9 cellular contexts compared by ENCODE assay signal in genomic region chr19:41869374-41869955, GRCh38. TPM values are rescaled to one million over a fixed set of nuclear protein-coding genes. Genes with fewer than 3 reads are reported as not detected.
DNase-seq lines count a peak whose midpoint lies in the region; ATAC-seq and TF ChIP-seq lines count a peak whose summit lies in the region.
"Had no signal": no experiment of that assay in that cellular context is flagged by ENCODE, and none has a peak within 500 bp of the region (broad histone marks: within the 10 kb centered on the region; RNA-seq: fewer than 3 reads in every experiment).

No MANE protein-coding gene starts in this region.

- no peak for ATAC-seq in Right ventricle myocardium inferior
- no peak for ATAC-seq in heart right ventricle
- no peak for ATAC-seq in activated CD8-positive, alpha-beta T cell treated with anti-CD3 and anti-CD28 coated beads, Interleukin-2, amount 10 ng/mL, durations not matched to agents 7 days and 5 days
- ATAC-seq in stimulated activated naive CD8-positive, alpha-beta T cell treated with anti-CD3 and anti-CD28 coated beads, Interleukin-15, amount 100 ng/mL, for 72 hours, result no peak
- ATAC-seq in GM18498 (IDR thresholded peaks at IDR 0.05; ENCODE audit: unreplicated experiment), result no peak

- peaks cover 0 to 81% (median 38%) of the 10 kb centered on the region in 9 donors for H3K36me3 ChIP-seq in heart right ventricle
- H3K36me3 ChIP-seq in WERI-Rb-1, result peaks cover 82% of the 10 kb centered on the region

- H3K27me3 ChIP-seq in heart right ventricle (no peaks in the 10 kb centered on the region), WERI-Rb-1 (ENCODE audit: insufficient read depth, low read depth, severe bottlenecking) (no peaks in the 10 kb centered on the region)
- H3K27me3 ChIP-seq: stomach had no signal

- 85 to 87% methylated on average over 13 of the region's 13 CpGs for WGBS in heart right ventricle, 2 donors

- DNase-seq in Right ventricle myocardium inferior (ENCODE audit: missing footprints), result peak; percentile 20
- DNase-seq in heart right ventricle, result no peak
- no peak for DNase-seq in activated CD8-positive, alpha-beta T cell treated with anti-CD3 and anti-CD28 coated beads, Interleukin-2, amount 10 ng/mL, durations not matched to agents 7 days and 5 days
- DNase-seq in stimulated activated naive CD8-positive, alpha-beta T cell treated with anti-CD3 and anti-CD28 coated beads, Interleukin-15, amount 100 ng/mL, for 72 hours, result no peak
- DNase-seq in WERI-Rb-1, result no peak
- DNase-seq: hypothalamus, NCI-H226, stomach had no signal

- H3K4me1 Mint-ChIP-seq in activated CD8-positive, alpha-beta T cell treated with anti-CD3 and anti-CD28 coated beads, Interleukin-2, amount 10 ng/mL, durations not matched to agents 7 days and 5 days (ENCODE audit: low read depth), result peaks cover 92% of the 10 kb centered on the region
- H3K4me1 Mint-ChIP-seq in stimulated activated naive CD8-positive, alpha-beta T cell treated with anti-CD3 and anti-CD28 coated beads, Interleukin-15, amount 100 ng/mL, for 72 hours, result peaks cover 94% of the 10 kb centered on the region

- TF ChIP-seq CTCF in heart right ventricle (IDR thresholded peaks at IDR 0.05) (no peak), WERI-Rb-1 (IDR thresholded peaks at IDR 0.05; ENCODE audit: low read depth, low read length) (no peak)

- peak overlapping the region; percentile 83 for H3K27ac Mint-ChIP-seq in activated CD8-positive, alpha-beta T cell treated with anti-CD3 and anti-CD28 coated beads, Interleukin-2, amount 10 ng/mL, durations not matched to agents 7 days and 5 days
- peak overlapping the region; percentile 81 to 84 for H3K27ac Mint-ChIP-seq in stimulated activated naive CD8-positive, alpha-beta T cell treated with anti-CD3 and anti-CD28 coated beads, Interleukin-15, amount 100 ng/mL, for 72 hours

- no peaks in the 10 kb centered on the region for H3K27me3 Mint-ChIP-seq in activated CD8-positive, alpha-beta T cell treated with anti-CD3 and anti-CD28 coated beads, Interleukin-2, amount 10 ng/mL, durations not matched to agents 7 days and 5 days (ENCODE audit: low read depth)
- no peaks in the 10 kb centered on the region for H3K27me3 Mint-ChIP-seq in stimulated activated naive CD8-positive, alpha-beta T cell treated with anti-CD3 and anti-CD28 coated beads, Interleukin-15, amount 100 ng/mL, for 72 hours

- H3K9me3 Mint-ChIP-seq in activated CD8-positive, alpha-beta T cell treated with anti-CD3 and anti-CD28 coated beads, Interleukin-2, amount 10 ng/mL, durations not matched to agents 7 days and 5 days (ENCODE audit: insufficient read depth), result no peaks in the 10 kb centered on the region
- H3K9me3 Mint-ChIP-seq in stimulated activated naive CD8-positive, alpha-beta T cell treated with anti-CD3 and anti-CD28 coated beads, Interleukin-15, amount 100 ng/mL, for 72 hours, result no peaks in the 10 kb centered on the region

- POLR2A ChIA-PET in activated CD8-positive, alpha-beta T cell treated with anti-CD3 and anti-CD28 coated beads, Interleukin-2, amount 10 ng/mL, durations not matched to agents 7 days and 5 days (lab: Charles Lee), result interaction anchor here (0.7 to 11.9 kb wide), 6 partner anchors 9 to 1269 kb away, joined by 3 to 241 read pairs (median 8); partner anchors contain the start of genes ARHGEF1 and RPS19

- H3K9me3 ChIP-seq in heart right ventricle, result no peaks in the 10 kb centered on the region
- no peaks in the 10 kb centered on the region for H3K9me3 ChIP-seq in WERI-Rb-1 (ENCODE audit: severe bottlenecking)
- H3K9me3 ChIP-seq: stomach had no signal

- CTCF ChIA-PET in activated CD8-positive, alpha-beta T cell treated with anti-CD3 and anti-CD28 coated beads, Interleukin-2, amount 10 ng/mL, durations not matched to agents 7 days and 5 days (lab: Charles Lee), result interaction anchor here (1.2 to 2.5 kb wide), 4 partner anchors 10 to 89 kb away, joined by 3 to 30 read pairs (median 6); partner anchors contain the start of genes RABAC1 and RPS19

- peaks cover 71% of the 10 kb centered on the region for H3K36me3 Mint-ChIP-seq in activated CD8-positive, alpha-beta T cell treated with anti-CD3 and anti-CD28 coated beads, Interleukin-2, amount 10 ng/mL, durations not matched to agents 7 days and 5 days (ENCODE audit: low read depth)

- peaks cover 0 to 81% (median 57%) of the 10 kb centered on the region in 9 donors for H3K4me1 ChIP-seq in heart right ventricle

- intact Hi-C loops in Right ventricle myocardium inferior (cut with DNase I) (no loop called here), heart right ventricle (cut with DNase I) (no loop called here)

- peak overlapping the region in 1 of 10 donors; percentile 68 for H3K27ac ChIP-seq in heart right ventricle
- no peak overlapping the region for H3K27ac ChIP-seq in WERI-Rb-1

- H3K4me3 ChIP-seq in heart right ventricle (no peak overlapping the region), WERI-Rb-1 (ENCODE audit: low read depth, low read length) (no peak overlapping the region)
- H3K4me3 ChIP-seq: stomach had no signal

- no peak overlapping the region for H3K4me3 Mint-ChIP-seq in activated CD8-positive, alpha-beta T cell treated with anti-CD3 and anti-CD28 coated beads, Interleukin-2, amount 10 ng/mL, durations not matched to agents 7 days and 5 days
- H3K4me3 Mint-ChIP-seq in stimulated activated naive CD8-positive, alpha-beta T cell treated with anti-CD3 and anti-CD28 coated beads, Interleukin-15, amount 100 ng/mL, for 72 hours, result peak overlapping the region; percentile 25 to 35

RNA-seq across cellular contexts. Expression of gene CD79A, which starts 7.6 kb away (rescaled TPM):
- total RNA-seq in Right ventricle myocardium inferior, result 0.19 TPM
- 1 to 10 TPM in 1 of 10 donors, under 1 TPM in 2, not detected in 7; 0.17 to 1.4 (median 0.18) TPM for total RNA-seq in heart right ventricle
- under 1 TPM in 1 of 2 donors, not detected in 1; 0.39 TPM for polyA plus RNA-seq in heart right ventricle
- total RNA-seq in activated CD8-positive, alpha-beta T cell treated with anti-CD3 and anti-CD28 coated beads, Interleukin-2, amount 10 ng/mL, durations not matched to agents 7 days and 5 days, result 10 to 100 TPM; 17.4 to 21.5 TPM

RNA-seq across cellular contexts. Expression of gene RPS19, which starts 9.4 kb away (rescaled TPM):
- total RNA-seq in Right ventricle myocardium inferior (717 TPM), heart right ventricle (1,000 to 10,000 TPM in 1 of 10 donors, 100 to 1,000 TPM in 9; 446 to 1,030 (median 578) TPM)
- 1,000 to 10,000 TPM; 1,092 to 1,996 TPM for polyA plus RNA-seq in heart right ventricle
- total RNA-seq in activated CD8-positive, alpha-beta T cell treated with anti-CD3 and anti-CD28 coated beads, Interleukin-2, amount 10 ng/mL, durations not matched to agents 7 days and 5 days, result 1,000 to 10,000 TPM; 3,024 to 3,056 TPM

RNA-seq across cellular contexts. Expression of gene ARHGEF1, which starts 13.5 kb away (rescaled TPM):
- total RNA-seq in Right ventricle myocardium inferior, result 31.6 TPM
- 10 to 100 TPM; 20.2 to 57.7 (median 25.9) TPM for total RNA-seq in heart right ventricle
- 100 to 1,000 TPM in 1 of 2 donors, 10 to 100 TPM in 1; 33.4 to 143 TPM for polyA plus RNA-seq in heart right ventricle
- total RNA-seq in activated CD8-positive, alpha-beta T cell treated with anti-CD3 and anti-CD28 coated beads, Interleukin-2, amount 10 ng/mL, durations not matched to agents 7 days and 5 days, result 100 to 1,000 TPM; 515 to 537 TPM

RNA-seq across cellular contexts. Expression of gene DMRTC2, which starts 24.6 kb away (rescaled TPM):
- total RNA-seq in Right ventricle myocardium inferior (not detected), heart right ventricle (not detected)
- polyA plus RNA-seq in heart right ventricle, result not detected
- not detected for total RNA-seq in activated CD8-positive, alpha-beta T cell treated with anti-CD3 and anti-CD28 coated beads, Interleukin-2, amount 10 ng/mL, durations not matched to agents 7 days and 5 days
- total RNA-seq: stomach had no signal
- polyA plus RNA-seq: stomach had no signal

RNA-seq across cellular contexts. Expression of gene LYPD4, which starts 25.0 kb away (rescaled TPM):
- total RNA-seq in Right ventricle myocardium inferior, result not detected
- not detected for total RNA-seq in heart right ventricle
- not detected for polyA plus RNA-seq in heart right ventricle
- not detected for total RNA-seq in activated CD8-positive, alpha-beta T cell treated with anti-CD3 and anti-CD28 coated beads, Interleukin-2, amount 10 ng/mL, durations not matched to agents 7 days and 5 days
- total RNA-seq: stomach had no signal
- polyA plus RNA-seq: stomach had no signal

Comparison
In these comparisons a context has a peak if more than half of its experiments do, and no peak if none do; other contexts are left out.
1. RNA of gene CD79A, which starts 7.6 kb away (total RNA-seq): 17.4 to 21.5 TPM in activated CD8-positive, alpha-beta T cell treated with anti-CD3 and anti-CD28 coated beads, Interleukin-2, amount 10 ng/mL, durations not matched to agents 7 days and 5 days; 0.19 TPM in Right ventricle myocardium inferior (single experiment) and 0.17 to 1.4 TPM in heart right ventricle; every median in the first group is over 4 times any median in the second.
2. RNA of gene ARHGEF1, which starts 13.5 kb away (total RNA-seq): 515 to 537 TPM in activated CD8-positive, alpha-beta T cell treated with anti-CD3 and anti-CD28 coated beads, Interleukin-2, amount 10 ng/mL, durations not matched to agents 7 days and 5 days; 31.6 TPM in Right ventricle myocardium inferior (single experiment) and 20.2 to 57.7 TPM in heart right ventricle; every median in the first group is over 4 times any median in the second.